1 cellular context compared by ENCODE assay signal in the genomic region with DNA sequence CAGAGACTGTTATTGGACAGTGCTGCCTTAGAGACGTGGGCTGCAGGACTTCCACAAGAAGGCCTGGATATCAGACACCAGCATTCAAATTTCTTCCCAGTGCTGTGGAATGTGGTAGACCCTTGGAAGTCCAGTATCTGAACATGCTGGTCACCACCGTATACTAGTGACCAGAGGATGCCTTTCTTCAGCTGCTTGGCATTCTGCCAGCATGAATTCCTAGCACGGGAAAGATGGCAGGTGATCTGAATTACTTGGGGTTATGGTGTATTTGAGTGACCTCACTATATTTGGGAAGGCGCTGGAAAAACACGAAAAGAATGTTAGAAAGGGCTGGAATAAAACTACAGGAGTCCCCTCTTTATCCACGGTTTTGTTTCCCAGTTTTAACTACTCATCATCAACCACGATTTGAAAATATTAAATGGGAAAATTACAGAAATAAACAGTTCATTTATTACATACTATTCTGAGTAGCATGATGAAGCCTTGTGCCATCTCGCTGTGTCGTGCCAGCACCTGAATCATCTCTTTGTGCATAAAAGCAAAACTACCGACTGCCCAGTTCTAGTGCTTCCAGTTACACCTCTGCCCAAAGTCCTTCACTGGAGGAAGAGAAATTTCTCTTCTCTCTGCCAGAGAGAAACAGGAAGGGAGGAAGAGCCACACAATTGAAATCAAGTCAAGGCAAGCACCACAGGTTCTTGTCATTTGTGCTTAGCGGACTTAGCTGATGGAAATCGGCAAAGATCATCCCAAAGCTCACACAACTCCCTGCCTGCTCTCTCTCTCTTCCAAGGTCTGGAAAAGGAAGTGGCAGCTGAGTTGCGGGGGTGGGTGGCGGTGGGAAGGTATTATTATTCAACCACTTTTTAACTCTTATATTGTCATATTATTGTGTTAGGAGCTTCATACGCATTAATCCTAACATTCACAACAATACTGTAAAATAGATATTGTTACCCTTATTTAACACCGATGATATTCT.
TF ChIP-seq lines count a peak whose summit lies in the region.

No MANE protein-coding gene starts in this region.

TF ChIP-seq in K562, 482 proteins besides CTCF, POLR2A, EP300 and RAD21:
- TF ChIP-seq, protein P1, sequence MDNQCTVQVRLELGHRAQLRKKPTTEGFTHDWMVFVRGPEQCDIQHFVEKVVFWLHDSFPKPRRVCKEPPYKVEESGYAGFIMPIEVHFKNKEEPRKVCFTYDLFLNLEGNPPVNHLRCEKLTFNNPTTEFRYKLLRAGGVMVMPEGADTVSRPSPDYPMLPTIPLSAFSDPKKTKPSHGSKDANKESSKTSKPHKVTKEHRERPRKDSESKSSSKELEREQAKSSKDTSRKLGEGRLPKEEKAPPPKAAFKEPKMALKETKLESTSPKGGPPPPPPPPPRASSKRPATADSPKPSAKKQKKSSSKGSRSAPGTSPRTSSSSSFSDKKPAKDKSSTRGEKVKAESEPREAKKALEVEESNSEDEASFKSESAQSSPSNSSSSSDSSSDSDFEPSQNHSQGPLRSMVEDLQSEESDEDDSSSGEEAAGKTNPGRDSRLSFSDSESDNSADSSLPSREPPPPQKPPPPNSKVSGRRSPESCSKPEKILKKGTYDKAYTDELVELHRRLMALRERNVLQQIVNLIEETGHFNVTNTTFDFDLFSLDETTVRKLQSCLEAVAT (IDR thresholded peaks at IDR 0.05), result no peak
- TF ChIP-seq NFIX (CRISPR knock-in tag; IDR thresholded peaks at IDR 0.05; ENCODE audit: low read depth) (peak; percentile 58), ETV5 (CRISPR knock-in tag; IDR thresholded peaks at IDR 0.05; ENCODE audit: low read depth) (no peak), NFIC (IDR thresholded peaks at IDR 0.05) (peak; percentile 81)
TF ChIP-seq in K562: peak in this region for 2.
